In genomic region chr20:9119776-9120175, GRCh38 we compare ENCODE assay signal across 8 cellular contexts. TPM values are rescaled to one million over a fixed set of nuclear protein-coding genes. Genes with fewer than 3 reads are reported as not detected.
DNase-seq lines count a peak whose midpoint lies in the region; ATAC-seq lines count a peak whose summit lies in the region.

No MANE protein-coding gene starts in this region.

- ATAC-seq in GM21825 (IDR thresholded peaks at IDR 0.05; ENCODE audit: unreplicated experiment): no peak

- H3K9me3 ChIP-seq in MG63: no peaks in the 10 kb centered on the region

- H3K27me3 ChIP-seq in MG63: no peaks in the 10 kb centered on the region; the same call in 1 of the 2 replicates

- no peak overlapping the region for H3K4me3 ChIP-seq in MG63

- DNase-seq in MG63 (peak; percentile 17), RPMI8226 (peak; percentile 61), foreskin melanocyte (peak; percentile 68), retina (peak; percentile 39), NAMALWA (ENCODE audit: low spot score) (no peak), cortex of kidney (lab: John Stamatoyannopoulos, UW) (no peak)
- DNase-seq in stimulated activated CD4-positive, alpha-beta T cell treated with anti-CD3 and anti-CD28 coated beads, Interleukin-1b, Interleukin-23, amount 100 ng/mL, for 48 hours: no peak

- H3K36me3 ChIP-seq in MG63: no peaks in the 10 kb centered on the region

RNA-seq across cellular contexts. Expression of gene PLCB4, which starts 50.9 kb away (rescaled TPM):
- total RNA-seq in MG63 (2014; rRNA removed; shearing (Covaris generic); ENCODE audit: low replicate concordance): 0.07 and 0.12 TPM in 2 replicates

Comparison
In these comparisons a context has a peak if more than half of its experiments do, and no peak if none do; other contexts are left out.
1. DNase-seq: peak in MG63 (single experiment), RPMI8226 (single experiment), foreskin melanocyte (single experiment) and retina (single experiment); none in NAMALWA (single experiment), stimulated activated CD4-positive, alpha-beta T cell treated with anti-CD3 and anti-CD28 coated beads, Interleukin-1b, Interleukin-23, amount 100 ng/mL, for 48 hours (single experiment) and cortex of kidney (single experiment).